ENCODE assay signal across 14 cellular contexts in the genomic region with DNA sequence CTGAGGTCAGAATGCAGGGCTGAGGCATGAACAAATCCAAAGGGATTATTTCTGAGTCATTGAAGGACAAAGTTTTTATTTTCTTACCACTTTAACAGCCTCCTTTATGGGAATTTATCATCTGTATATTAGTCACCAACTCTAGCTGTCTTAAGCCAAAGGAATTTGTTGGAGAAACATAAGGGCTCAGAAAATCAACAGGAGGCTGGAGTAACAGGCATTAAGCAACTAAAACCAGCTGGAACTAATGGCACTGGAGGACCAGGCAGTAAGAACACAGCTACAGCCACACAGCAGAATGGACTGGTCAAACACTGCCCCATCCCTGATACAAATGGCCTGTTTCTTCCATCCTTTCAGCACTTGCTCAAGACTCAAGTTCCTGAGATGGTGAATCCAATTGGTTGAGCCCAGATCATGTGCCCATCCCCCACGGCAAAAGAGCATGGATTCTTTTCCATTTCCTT.
DNase-seq lines count a peak whose midpoint lies in the region; ATAC-seq, FAIRE-seq and TF ChIP-seq lines count a peak whose summit lies in the region.
"Had no signal": no experiment of that assay in that cellular context is flagged by ENCODE, and none has a peak within 500 bp of the region (broad histone marks: within the 10 kb centered on the region; RNA-seq: fewer than 3 reads in every experiment).

No MANE protein-coding gene starts in this region.

- H3K27ac ChIP-seq in A673 (ENCODE audit: low read depth, low read length, poor library complexity, severe bottlenecking) (no peak overlapping the region), mammary epithelial cell (ENCODE audit: insufficient read depth, low read depth, low read length) (no peak overlapping the region), keratinocyte (ENCODE audit: control insufficient read depth, insufficient read depth, low read length) (no peak overlapping the region)
- no peak overlapping the region for H3K27ac ChIP-seq in CD8-positive, alpha-beta T cell (ENCODE audit: low read depth, low read length)
- H3K27ac ChIP-seq: pancreas, tibial nerve had no signal

- POLR2A ChIA-PET in A673 (lab: Charles Lee; ENCODE audit: low non-redundant PET), result no interaction called here
- POLR2A ChIA-PET in CD8-positive, alpha-beta T cell (lab: Charles Lee), result no interaction called here

- 100% methylated on average over 1 of the region's 1 CpG for WGBS in mammary epithelial cell (ENCODE audit: low coverage, missing lambda C conversion rate)

- no peak for ATAC-seq in CD8-positive, alpha-beta T cell
- no peak for ATAC-seq in GM21526 (IDR thresholded peaks at IDR 0.05; ENCODE audit: low FRiP score, unreplicated experiment)

- H3K9ac ChIP-seq in mammary epithelial cell (ENCODE audit: insufficient read depth, low read length) (no peak overlapping the region), keratinocyte (ENCODE audit: control insufficient read depth, extremely low read depth, insufficient read depth, low read length) (no peak overlapping the region)

- H3K27me3 Mint-ChIP-seq in CD8-positive, alpha-beta T cell (ENCODE audit: low read depth), result no peaks in the 10 kb centered on the region

- FAIRE-seq in HTR-8/SVneo (lab: Jason Lieb, UNC) (no peak), keratinocyte (lab: Jason Lieb, UNC) (peak; percentile 13)
- FAIRE-seq: pancreas had no signal

- no peaks in the 10 kb centered on the region for H3K36me3 Mint-ChIP-seq in CD8-positive, alpha-beta T cell

- in situ Hi-C loops in mammary epithelial cell (cut with MboI; ENCODE audit: low sequenced_read_pairs in 2 of 2), result no loop called here

- no peak overlapping the region for H3K4me3 ChIP-seq in A673 (ENCODE audit: low read depth, low read length, poor library complexity, severe bottlenecking)
- H3K4me3 ChIP-seq in mammary epithelial cell (replicated peaks in 1 of 3; ENCODE audit: insufficient read depth in 1 of 3, low read depth in 2 of 3, low read length in 3 of 3), result no peak overlapping the region
- no peak overlapping the region for H3K4me3 ChIP-seq in keratinocyte (ENCODE audit: control insufficient read depth in 2 of 3, extremely low read depth in 1 of 3, insufficient read depth in 2 of 3, low read depth in 1 of 3, low read length in 3 of 3)
- no peak overlapping the region for H3K4me3 ChIP-seq in CD8-positive, alpha-beta T cell (ENCODE audit: low read depth, low read length)
- H3K4me3 ChIP-seq: pancreas, tibial nerve had no signal

- H3K9me3 ChIP-seq in A673 (ENCODE audit: low read depth, low read length, poor library complexity, severe bottlenecking) (no peaks in the 10 kb centered on the region), mammary epithelial cell (replicated peaks; ENCODE audit: insufficient read depth, low read length) (no peaks in the 10 kb centered on the region), keratinocyte (ENCODE audit: control insufficient read depth, low read depth, low read length) (no peaks in the 10 kb centered on the region)
- H3K9me3 ChIP-seq in CD8-positive, alpha-beta T cell (ENCODE audit: low read length), result no peaks in the 10 kb centered on the region
- H3K9me3 ChIP-seq: pancreas, tibial nerve had no signal

- H3K4me2 ChIP-seq in mammary epithelial cell (ENCODE audit: insufficient read depth, low read depth, low read length) (peak overlapping the region; percentile 9), keratinocyte (ENCODE audit: control insufficient read depth, extremely low read depth, insufficient read depth, low read depth, low read length) (no peak overlapping the region)

- H4K20me1 ChIP-seq in mammary epithelial cell (ENCODE audit: insufficient read depth, low read length) (no peaks in the 10 kb centered on the region), keratinocyte (ENCODE audit: control insufficient read depth, extremely low read depth, insufficient read depth, low read length) (no peaks in the 10 kb centered on the region)

- BruUV-seq in A673 (replicated peaks; lab: Mats Ljungman, UMichigan) (no TSS peak), mammary epithelial cell (replicated peaks; lab: Mats Ljungman, UMichigan) (no TSS peak)

- no peak overlapping the region for H3K27ac Mint-ChIP-seq in CD8-positive, alpha-beta T cell
- H3K27ac Mint-ChIP-seq: T-helper 1 cell treated with Interleukin-12 subunit alpha and Interleukin-12 subunit beta and Interleukin-4 antibody, amounts not matched to agents 30 μg/mL and 1 μg/mL, for 36 hours had no signal

- H3K27me3 ChIP-seq in A673 (replicated peaks; ENCODE audit: insufficient read depth, low read depth, low read length, poor library complexity), result no peaks in the 10 kb centered on the region
- no peaks in the 10 kb centered on the region for H3K27me3 ChIP-seq in mammary epithelial cell (ENCODE audit: insufficient read depth, low read length)
- H3K27me3 ChIP-seq in keratinocyte (ENCODE audit: control insufficient read depth, extremely low read depth, insufficient read depth, low read length), result peaks cover 6% of the 10 kb centered on the region
- H3K27me3 ChIP-seq in CD8-positive, alpha-beta T cell (ENCODE audit: insufficient read depth, low read length), result no peaks in the 10 kb centered on the region
- H3K27me3 ChIP-seq: pancreas, tibial nerve had no signal

- H3K4me3 Mint-ChIP-seq in CD8-positive, alpha-beta T cell, result no peak overlapping the region
- H3K4me3 Mint-ChIP-seq: T-helper 1 cell treated with Interleukin-12 subunit alpha and Interleukin-12 subunit beta and Interleukin-4 antibody, amounts not matched to agents 30 μg/mL and 1 μg/mL, for 36 hours had no signal

- H3K9me1 ChIP-seq in keratinocyte (ENCODE audit: control insufficient read depth, extremely low read depth, insufficient read depth, low read length), result no peaks in the 10 kb centered on the region

- H3K79me2 ChIP-seq in mammary epithelial cell (ENCODE audit: insufficient read depth, low read length) (no peaks in the 10 kb centered on the region), keratinocyte (ENCODE audit: control insufficient read depth, insufficient read depth, low read length) (no peaks in the 10 kb centered on the region)

- CTCF ChIA-PET in A673 (lab: Charles Lee) (no interaction called here), mammary epithelial cell (lab: Charles Lee; ENCODE audit: low non-redundant PET) (no interaction called here)
- CTCF ChIA-PET in CD8-positive, alpha-beta T cell (lab: Charles Lee), result no interaction called here

- H3K4me1 ChIP-seq in A673 (ENCODE audit: insufficient read depth, low read length, poor library complexity, severe bottlenecking) (no peaks in the 10 kb centered on the region), mammary epithelial cell (ENCODE audit: insufficient read depth, low read length) (peaks cover 12% of the 10 kb centered on the region), keratinocyte (ENCODE audit: control insufficient read depth, extremely low read depth, insufficient read depth, low read length) (peaks cover 3% of the 10 kb centered on the region)
- H3K4me1 ChIP-seq in CD8-positive, alpha-beta T cell (ENCODE audit: insufficient read depth, low read length), result peaks cover 5% of the 10 kb centered on the region
- H3K4me1 ChIP-seq: pancreas, tibial nerve had no signal

- no peaks in the 10 kb centered on the region for H3K9me3 Mint-ChIP-seq in CD8-positive, alpha-beta T cell
- H3K9me3 Mint-ChIP-seq: T-helper 1 cell treated with Interleukin-12 subunit alpha and Interleukin-12 subunit beta and Interleukin-4 antibody, amounts not matched to agents 30 μg/mL and 1 μg/mL, for 36 hours had no signal

- H3K36me3 ChIP-seq in A673 (ENCODE audit: insufficient read depth, low read length, poor library complexity, severe bottlenecking), result no peaks in the 10 kb centered on the region
- H3K36me3 ChIP-seq in mammary epithelial cell (ENCODE audit: insufficient read depth, low read length), result no peaks in the 10 kb centered on the region
- no peaks in the 10 kb centered on the region for H3K36me3 ChIP-seq in keratinocyte (ENCODE audit: control insufficient read depth in 2 of 2, extremely low read depth in 1 of 2, insufficient read depth in 2 of 2, low read length in 2 of 2)
- H3K36me3 ChIP-seq in CD8-positive, alpha-beta T cell (ENCODE audit: insufficient read depth, low read length), result no peaks in the 10 kb centered on the region
- H3K36me3 ChIP-seq: pancreas, tibial nerve had no signal

- no peak overlapping the region for H2AFZ ChIP-seq in mammary epithelial cell (ENCODE audit: low read depth, low read length)
- no peak overlapping the region for H2AFZ ChIP-seq in keratinocyte (ENCODE audit: control insufficient read depth, low read length)

- intact Hi-C loops in A673 (cut with micrococcal nuclease; ENCODE audit: unreplicated experiment) (no loop called here), mammary epithelial cell (cut with micrococcal nuclease) (loop anchor here (10.0 kb wide), 1 partner anchor 296 kb away; no protein-coding TSS in a partner anchor)
- intact Hi-C loops in CD8-positive, alpha-beta T cell (cut with DNase I, micrococcal nuclease), result no loop called here

- peaks cover 13% of the 10 kb centered on the region for H3K4me1 Mint-ChIP-seq in CD8-positive, alpha-beta T cell (ENCODE audit: low read depth)

- dilution Hi-C loops in mammary epithelial cell (cut with HindIII; ENCODE audit: low sequenced_read_pairs), result no loop called here
- dilution Hi-C loops in keratinocyte (cut with MboI; ENCODE audit: extremely low pct_ligation_motif_present, low sequenced_read_pairs), result no loop called here

- DNase-seq in A673 (ENCODE audit: low spot score) (peak; percentile 4), HTR-8/SVneo (ENCODE audit: insufficient read length, low spot score) (peak; percentile 41), mammary epithelial cell (peak; percentile 87), keratinocyte (ENCODE audit: low read depth, low spot score) (peak; percentile 41), HUDEP-2 (lab: John Stamatoyannopoulos, UW; ENCODE audit: unreplicated experiment in 76 of 76) (no peak), NCI-H748 treated with DMSO at 0.1 percent for 48 hours (lab: John Stamatoyannopoulos, UW) (no peak)
- no peak for DNase-seq in CD8-positive, alpha-beta T cell
- DNase-seq: activated CD8-positive, alpha-beta memory T cell treated with anti-CD3 and anti-CD28 coated beads, Interleukin-2, amount 50 U/mL, for 4 hours; Karpas-422; NCI-H69; pancreas had no signal

- TF ChIP-seq CTCF in A673 (conservative IDR thresholded peaks at IDR 0.05; ENCODE audit: low read depth, low read length), result no peak
- TF ChIP-seq CTCF in mammary epithelial cell (conservative IDR thresholded peaks at IDR 0.05 in 1 of 2, IDR thresholded peaks at IDR 0.05 in 1 of 2; ENCODE audit: extremely low read depth in 1 of 2, insufficient read depth in 1 of 2, low read depth in 1 of 2, low read length in 2 of 2), result no peak
- no peak for TF ChIP-seq CTCF in keratinocyte (optimal IDR thresholded peaks at IDR 0.05 in 1 of 3, IDR thresholded peaks at IDR 0.05 in 1 of 3, conservative IDR thresholded peaks at IDR 0.05 in 1 of 3; ENCODE audit: extremely low read depth in 1 of 3, insufficient read depth in 2 of 3, low read length in 3 of 3)
- no peak for TF ChIP-seq CTCF in CD8-positive, alpha-beta T cell (IDR thresholded peaks at IDR 0.05)

Comparison
In these comparisons a context has a peak if more than half of its experiments do, and no peak if none do; other contexts are left out.
1. DNase-seq: peak in A673 (single experiment), HTR-8/SVneo (single experiment), mammary epithelial cell (single experiment) and keratinocyte (single experiment); none in CD8-positive, alpha-beta T cell (0 of 7), HUDEP-2 (0 of 76) and NCI-H748 treated with DMSO at 0.1 percent for 48 hours (single experiment).